ENCODE assay signal across 10 cellular contexts in the genomic region with DNA sequence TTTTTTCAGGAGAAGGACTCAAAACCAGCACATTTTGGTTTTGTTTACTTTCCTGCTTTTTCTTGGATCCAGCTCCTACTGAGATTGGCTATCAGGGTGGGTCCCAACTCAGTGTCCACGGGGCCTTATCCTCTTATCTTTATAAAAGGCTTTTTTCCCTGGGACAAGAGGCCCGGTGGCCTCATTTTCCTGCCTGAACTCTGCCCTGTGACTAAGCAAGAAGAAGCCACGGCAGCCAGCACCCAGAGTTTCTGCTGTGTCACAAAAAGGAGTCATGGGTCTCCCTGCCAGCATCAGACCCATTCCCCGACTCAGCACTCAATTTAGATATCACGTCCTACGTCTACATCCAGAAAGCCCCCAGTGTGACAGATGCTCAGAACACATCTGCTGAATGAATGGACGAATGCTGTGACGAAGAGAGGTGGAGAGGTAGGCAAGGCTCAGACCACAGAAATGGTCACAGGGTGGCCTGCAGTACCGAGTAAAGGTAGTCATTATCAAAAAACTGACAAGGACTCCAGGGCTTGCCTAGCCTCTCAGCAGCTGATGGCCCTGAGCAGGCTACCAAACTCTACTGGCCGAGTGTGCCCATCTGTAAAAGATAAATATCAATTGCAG. TPM values are rescaled to one million over a fixed set of nuclear protein-coding genes. Genes with fewer than 3 reads are reported as not detected.
DNase-seq lines count a peak whose midpoint lies in the region; ATAC-seq, FAIRE-seq and TF ChIP-seq lines count a peak whose summit lies in the region.
"Had no signal": no experiment of that assay in that cellular context is flagged by ENCODE, and none has a peak within 500 bp of the region (broad histone marks: within the 10 kb centered on the region; RNA-seq: fewer than 3 reads in every experiment).

No MANE protein-coding gene starts in this region.

- DNase-seq in Caco-2 = peak; percentile 80 to 91
- DNase-seq in PC-9 = peak; percentile 49 to 50
- DNase-seq in epithelial cell of esophagus (ENCODE audit: low read depth) = peak; percentile 26
- peak; percentile 35 for DNase-seq in neural progenitor cell (ENCODE audit: low spot score)
- DNase-seq in HPDE6-E6E7 (ENCODE audit: extremely low spot score) = no peak
- no peak for DNase-seq in kidney
- DNase-seq in stimulated activated CD4-positive, alpha-beta T cell treated with anti-CD3 and anti-CD28 coated beads, Interleukin-2, amount 100 ng/mL, for 24 hours = no peak
- DNase-seq: SIG-M5 had no signal

- TF ChIP-seq CTCF in Caco-2 (IDR thresholded peaks at IDR 0.05; ENCODE audit: insufficient read depth in 1 of 2, low read depth in 1 of 2, low read length in 1 of 2, severe bottlenecking in 1 of 2, unreplicated experiment in 1 of 2) (no peak), PC-9 (conservative IDR thresholded peaks at IDR 0.05) (no peak), epithelial cell of esophagus (IDR thresholded peaks at IDR 0.05; ENCODE audit: insufficient read depth, low read depth, low read length, missing control alignments) (no peak), neural progenitor cell (IDR thresholded peaks at IDR 0.05) (no peak), kidney (IDR thresholded peaks at IDR 0.05; ENCODE audit: borderline replicate concordance, extremely low read depth, insufficient read depth) (no peak)

- ATAC-seq in GM18505 (IDR thresholded peaks at IDR 0.05; ENCODE audit: unreplicated experiment) = no peak

- H3K4me3 ChIP-seq in Caco-2 (ENCODE audit: low read depth, low read length) (no peak overlapping the region), PC-9 (no peak overlapping the region), epithelial cell of esophagus (ENCODE audit: low read length) (no peak overlapping the region), neural progenitor cell (no peak overlapping the region), kidney (ENCODE audit: low read length in 2 of 2) (no peak overlapping the region)

- H3K4me3 Mint-ChIP-seq in Caco-2 (ENCODE audit: unreplicated experiment) (peak overlapping the region; percentile 80), neural progenitor cell (peak overlapping the region; percentile 4)
- H3K4me3 Mint-ChIP-seq: memory B cell had no signal

- H3K9me3 Mint-ChIP-seq in Caco-2 (ENCODE audit: unreplicated experiment) = no peaks in the 10 kb centered on the region
- H3K9me3 Mint-ChIP-seq in neural progenitor cell = no peaks in the 10 kb centered on the region
- H3K9me3 Mint-ChIP-seq: memory B cell had no signal

- H3F3A ChIP-seq in PC-9 (ENCODE audit: insufficient read depth, low read depth) (peaks cover 25% of the 10 kb centered on the region; the same call in 1 of the 2 replicates), neural progenitor cell (ENCODE audit: low read depth) (peaks cover 6% of the 10 kb centered on the region)

- H3K79me2 ChIP-seq in PC-9 (ENCODE audit: low read depth) (peaks cover 88% of the 10 kb centered on the region), neural progenitor cell (ENCODE audit: low read depth) (peaks cover 93% of the 10 kb centered on the region)

- no peaks in the 10 kb centered on the region for H3K9me2 ChIP-seq in PC-9 (ENCODE audit: insufficient read depth)

- no peak for FAIRE-seq in kidney (lab: Jason Lieb, UNC)

- peak overlapping the region; percentile 43 for H3K27ac ChIP-seq in PC-9
- no peak overlapping the region for H3K27ac ChIP-seq in neural progenitor cell
- H3K27ac ChIP-seq in kidney (ENCODE audit: low read depth in 2 of 2, low read length in 2 of 2) = no peak overlapping the region

- peak overlapping the region; percentile 99 for H3K27ac Mint-ChIP-seq in Caco-2 (ENCODE audit: unreplicated experiment)
- peak overlapping the region; percentile 5 for H3K27ac Mint-ChIP-seq in neural progenitor cell
- H3K27ac Mint-ChIP-seq: memory B cell had no signal

- H2AFZ ChIP-seq in PC-9 (no peak overlapping the region), neural progenitor cell (replicated peaks) (no peak overlapping the region)

- H3K36me3 Mint-ChIP-seq in Caco-2 (ENCODE audit: insufficient read depth, unreplicated experiment) = peaks cover 24% of the 10 kb centered on the region
- H3K36me3 Mint-ChIP-seq in neural progenitor cell = peaks cover 5% of the 10 kb centered on the region
- H3K36me3 Mint-ChIP-seq: memory B cell had no signal

- POLR2A ChIA-PET in Caco-2 (lab: Charles Lee) = interaction anchor here (0.6 kb wide), 2 partner anchors 21 to 1425 kb away, joined by 3 read pairs; no protein-coding TSS in a partner anchor
- POLR2A ChIA-PET in PC-9 (lab: Charles Lee; ENCODE audit: unreplicated experiment) = no interaction called here

- H3K4me1 ChIP-seq in Caco-2 (peaks cover 50% of the 10 kb centered on the region), PC-9 (replicated peaks; ENCODE audit: insufficient read depth) (peaks cover 27% of the 10 kb centered on the region), neural progenitor cell (peaks cover 21% of the 10 kb centered on the region), kidney (ENCODE audit: control insufficient read depth in 1 of 2, insufficient read depth in 1 of 2, low read depth in 1 of 2, low read length in 2 of 2) (peaks cover 15 to 33% of the 10 kb centered on the region in 2 donors)

- H3K9me3 ChIP-seq in Caco-2 (no peaks in the 10 kb centered on the region), PC-9 (ENCODE audit: insufficient read depth, low read depth) (no peaks in the 10 kb centered on the region), neural progenitor cell (ENCODE audit: low read depth) (no peaks in the 10 kb centered on the region), kidney (ENCODE audit: control insufficient read depth in 1 of 2, low read length in 2 of 2) (no peaks in the 10 kb centered on the region)

- H3K4me1 Mint-ChIP-seq in Caco-2 (ENCODE audit: low read depth, unreplicated experiment) = peaks cover 45% of the 10 kb centered on the region
- peaks cover 48% of the 10 kb centered on the region for H3K4me1 Mint-ChIP-seq in neural progenitor cell
- H3K4me1 Mint-ChIP-seq: memory B cell had no signal

- H3K27me3 ChIP-seq in Caco-2 (replicated peaks; ENCODE audit: control insufficient read depth, insufficient read depth, low read length) = no peaks in the 10 kb centered on the region
- no peaks in the 10 kb centered on the region for H3K27me3 ChIP-seq in PC-9 (ENCODE audit: insufficient read depth, low read depth)
- no peaks in the 10 kb centered on the region for H3K27me3 ChIP-seq in neural progenitor cell

- H3K4me2 ChIP-seq in PC-9 (peak overlapping the region; percentile 50), neural progenitor cell (peak overlapping the region; percentile 59)

- CTCF ChIA-PET in Caco-2 (lab: Charles Lee) = interaction anchor here (0.6 to 1.9 kb wide), 4 partner anchors 10 to 28 kb away, joined by 3 to 5 read pairs (median 4); a partner anchor contains a TSS
- CTCF ChIA-PET in PC-9 (lab: Charles Lee) = interaction anchor here (0.5 to 1.0 kb wide), 3 partner anchors 35 to 65 kb away, joined by 3 to 5 read pairs (median 4); no protein-coding TSS in a partner anchor

- H4K20me1 ChIP-seq in PC-9 (ENCODE audit: insufficient read depth) (no peaks in the 10 kb centered on the region; the same call in 1 of the 2 replicates), neural progenitor cell (ENCODE audit: low read depth) (peaks cover 92% of the 10 kb centered on the region)

- BruUV-seq in Caco-2 (replicated peaks; lab: Mats Ljungman, UMichigan) = TSS peak; percentile 93
- BruUV-seq in PC-9 (replicated peaks; lab: Mats Ljungman, UMichigan) = no TSS peak

- no peaks in the 10 kb centered on the region for H3K36me3 ChIP-seq in Caco-2 (ENCODE audit: control insufficient read depth, insufficient read depth, low read length)
- H3K36me3 ChIP-seq in PC-9 (ENCODE audit: low read depth) = no peaks in the 10 kb centered on the region
- no peaks in the 10 kb centered on the region for H3K36me3 ChIP-seq in neural progenitor cell
- H3K36me3 ChIP-seq in kidney (ENCODE audit: control insufficient read depth in 1 of 2, insufficient read depth in 2 of 2, low read length in 2 of 2) = no peaks in the 10 kb centered on the region

- no peak for TF ChIP-seq POLR2A in GM18505 (IDR thresholded peaks at IDR 0.05; ENCODE audit: borderline replicate concordance, extremely low read depth, insufficient read depth, insufficient read length)

- H3K27me3 Mint-ChIP-seq in Caco-2 (ENCODE audit: insufficient read depth, unreplicated experiment) = no peaks in the 10 kb centered on the region
- peaks cover 2% of the 10 kb centered on the region for H3K27me3 Mint-ChIP-seq in neural progenitor cell (ENCODE audit: insufficient read depth, low read depth)

- no peak overlapping the region for H3K9ac ChIP-seq in neural progenitor cell
- H3K9ac ChIP-seq in kidney (ENCODE audit: low read length in 2 of 2) = peak overlapping the region in 1 of 2 donors; percentile 16

- intact Hi-C loops in Caco-2 (cut with micrococcal nuclease; ENCODE audit: unreplicated experiment) = loop anchor here (1.0 to 5.0 kb wide), 4 partner anchors 21 to 119 kb away; a partner anchor contains a TSS
- intact Hi-C loops in PC-9 (cut with micrococcal nuclease; ENCODE audit: unreplicated experiment) = loop anchor here (2.0 to 5.0 kb wide), 3 partner anchors 53 to 117 kb away; a partner anchor contains a TSS
- intact Hi-C loops in kidney (cut with DNase I) = no loop called here

RNA-seq across cellular contexts. Expression of a gene that starts 16.7 kb away (rescaled TPM):
- 65.9 and 69.7 TPM in 2 replicates for total RNA-seq in Caco-2 (2022)
- 75.5 and 81.7 TPM in 2 replicates for total RNA-seq in PC-9 (2021)
- total RNA-seq in neural progenitor cell (ENCODE audit: low replicate concordance) = 22.2 and 33.3 TPM in 2 replicates
- total RNA-seq in kidney = 30.0 TPM
- 5.4 TPM for polyA plus RNA-seq in kidney (ENCODE audit: insufficient read depth, low read depth, low replicate concordance)

Comparison
In these comparisons a context has a peak if more than half of its experiments do, and no peak if none do; other contexts are left out.
1. DNase-seq: peak in Caco-2 (2 of 2), PC-9 (2 of 2), epithelial cell of esophagus (single experiment) and neural progenitor cell (single experiment); none in HPDE6-E6E7 (single experiment), kidney (single experiment) and stimulated activated CD4-positive, alpha-beta T cell treated with anti-CD3 and anti-CD28 coated beads, Interleukin-2, amount 100 ng/mL, for 24 hours (0 of 2).